ENCODE assay signal across 15 cellular contexts in genomic region chr2:128797533-128797932, GRCh38.
A peak's percentile ranks its signal among the peaks of the same experiment; 100 is the strongest.
DNase-seq lines count a peak whose midpoint lies in the region; ATAC-seq, FAIRE-seq and TF ChIP-seq lines count a peak whose summit lies in the region.
"Had no signal": no experiment of that assay in that cellular context is flagged by ENCODE, and none has a peak within 500 bp of the region (broad histone marks: within the 10 kb centered on the region; RNA-seq: fewer than 3 reads in every experiment).

No MANE protein-coding gene starts in this region.

- no peak overlapping the region for H3K27ac ChIP-seq in heart right ventricle
- H3K27ac ChIP-seq: parathyroid adenoma had no signal

- no peaks in the 10 kb centered on the region for H3K36me3 ChIP-seq in heart right ventricle

- no peak for ATAC-seq in heart right ventricle
- ATAC-seq in HG02571 (IDR thresholded peaks at IDR 0.05; ENCODE audit: unreplicated experiment): peak; percentile 40
- ATAC-seq in HG03439 (IDR thresholded peaks at IDR 0.05; ENCODE audit: unreplicated experiment): peak; percentile 50
- ATAC-seq in GM21528 (IDR thresholded peaks at IDR 0.05; ENCODE audit: low FRiP score, unreplicated experiment): no peak
- ATAC-seq: mucosa of descending colon had no signal

- H3K4me1 ChIP-seq in heart right ventricle: peaks cover 0 to 8% (median 0%) of the 10 kb centered on the region in 9 donors
- H3K4me1 ChIP-seq: parathyroid adenoma had no signal

- 93 to 94% methylated on average over 7 of the region's 7 CpGs for WGBS in heart right ventricle, 2 donors

- FAIRE-seq in urothelium cell line (lab: Jason Lieb, UNC): peak; percentile 63
- FAIRE-seq: frontal cortex, G401.6 had no signal

- DNase-seq in cardiac septum (ENCODE audit: low spot score): peak; percentile 41
- DNase-seq in heart right ventricle: no peak
- DNase-seq in urothelium cell line (ENCODE audit: low spot score): no peak
- no peak for DNase-seq in cortex of kidney (lab: John Stamatoyannopoulos, UW)
- no peak for DNase-seq in NCI-H1092 treated with DMSO at 0.1 percent for 48 hours (lab: John Stamatoyannopoulos, UW)
- DNase-seq: 8988T; activated CD4-positive, alpha-beta memory T cell treated with anti-CD3 and anti-CD28 coated beads for 36 hours; mucosa of descending colon; trophoblast cell had no signal

- no peaks in the 10 kb centered on the region for H3K9me3 ChIP-seq in heart right ventricle
- H3K9me3 ChIP-seq: mucosa of descending colon had no signal

- no peak overlapping the region for H3K4me3 ChIP-seq in heart right ventricle
- H3K4me3 ChIP-seq: mucosa of descending colon had no signal

- intact Hi-C loops in cardiac septum (cut with DNase I): no loop called here
- intact Hi-C loops in heart right ventricle (cut with DNase I): no loop called here

- no peak for TF ChIP-seq CTCF in heart right ventricle (IDR thresholded peaks at IDR 0.05)

- H3K27me3 ChIP-seq in heart right ventricle: no peaks in the 10 kb centered on the region

Comparison
In these comparisons a context has a peak if more than half of its experiments do, and no peak if none do; other contexts are left out.
1. ATAC-seq: peak in HG02571 (single experiment) and HG03439 (single experiment); none in heart right ventricle (0 of 8) and GM21528 (single experiment).